8 cellular contexts compared by ENCODE assay signal in genomic region chr10:103696411-103697145, GRCh38.
DNase-seq lines count a peak whose midpoint lies in the region; FAIRE-seq and TF ChIP-seq lines count a peak whose summit lies in the region.

No MANE protein-coding gene starts in this region.

- H3K79me2 ChIP-seq in astrocyte (ENCODE audit: insufficient read depth, low read length) = peaks cover under 1% of the 10 kb centered on the region

- H2AFZ ChIP-seq in astrocyte (ENCODE audit: low read depth, low read length) = peak overlapping the region; percentile 72

- FAIRE-seq in astrocyte (lab: Jason Lieb, UNC) = peak; percentile 91
- FAIRE-seq in kidney (lab: Jason Lieb, UNC) = no peak

- H3K9me3 Mint-ChIP-seq in astrocyte (ENCODE audit: unreplicated experiment) = no peaks in the 10 kb centered on the region

- H3K4me1 ChIP-seq in astrocyte (ENCODE audit: insufficient read depth, low read length) (peaks cover 31% of the 10 kb centered on the region), kidney (ENCODE audit: control insufficient read depth in 1 of 2, insufficient read depth in 1 of 2, low read depth in 1 of 2, low read length in 2 of 2) (peaks cover 0 to 11% of the 10 kb centered on the region in 2 donors)

- H3K9ac ChIP-seq in astrocyte (ENCODE audit: low read length) (peak overlapping the region; percentile 72), kidney (ENCODE audit: low read length in 2 of 2) (no peak overlapping the region)

- peak overlapping the region; percentile 76 for H3K4me2 ChIP-seq in astrocyte (ENCODE audit: low read length)

- H3K27me3 ChIP-seq in astrocyte (ENCODE audit: insufficient read depth, low read length) = peaks cover 2% of the 10 kb centered on the region

- no peaks in the 10 kb centered on the region for H3K36me3 Mint-ChIP-seq in astrocyte (ENCODE audit: low read depth, unreplicated experiment)

- intact Hi-C loops in kidney (cut with DNase I) = no loop called here

- peak; percentile 95 for DNase-seq in AG20443 (ENCODE audit: low spot score)
- DNase-seq in GM19238 (ENCODE audit: insufficient read length, low spot score) = peak; percentile 84
- DNase-seq in HS-27A (ENCODE audit: low read depth) = peak; percentile 40
- DNase-seq in T-helper 9 cell = peak; percentile 58
- DNase-seq in astrocyte (ENCODE audit: low read depth) = peak; percentile 94
- peak; percentile 95 for DNase-seq in islet precursor cell
- peak; percentile 58 to 80 (median 75) for DNase-seq in stimulated activated CD4-positive, alpha-beta T cell treated with anti-CD3 and anti-CD28 coated beads, TNF-alpha, amount 100 ng/mL, for 48 hours (ENCODE audit: low read depth in 3 of 3)
- no peak for DNase-seq in kidney

- peak overlapping the region; percentile 90 for H3K27ac Mint-ChIP-seq in astrocyte (ENCODE audit: unreplicated experiment)

- TF ChIP-seq CTCF in astrocyte (IDR thresholded peaks at IDR 0.05; ENCODE audit: insufficient read depth, low read depth, low read length) = peak; percentile 42
- no peak for TF ChIP-seq CTCF in kidney (IDR thresholded peaks at IDR 0.05; ENCODE audit: borderline replicate concordance, extremely low read depth, insufficient read depth)

- peaks cover 12% of the 10 kb centered on the region for H3K27me3 Mint-ChIP-seq in astrocyte (ENCODE audit: low read depth, unreplicated experiment)

- H3K9me3 ChIP-seq in astrocyte (ENCODE audit: insufficient read depth, low read depth, low read length) = peaks cover 3% of the 10 kb centered on the region
- no peaks in the 10 kb centered on the region for H3K9me3 ChIP-seq in kidney (ENCODE audit: control insufficient read depth in 1 of 2, low read length in 2 of 2)

- H4K20me1 ChIP-seq in astrocyte (ENCODE audit: insufficient read depth, low read length) = peaks cover 6% of the 10 kb centered on the region

- H3K27ac ChIP-seq in astrocyte (ENCODE audit: low read depth, low read length) (peak overlapping the region; percentile 78), kidney (ENCODE audit: low read depth in 2 of 2, low read length in 2 of 2) (peak overlapping the region in 1 of 2 donors; percentile 3)

- peak overlapping the region; percentile 37 for H3K4me3 ChIP-seq in astrocyte (ENCODE audit: insufficient read depth, low read depth, low read length)
- no peak overlapping the region for H3K4me3 ChIP-seq in kidney (ENCODE audit: low read length in 2 of 2)

- H3K4me1 Mint-ChIP-seq in astrocyte (ENCODE audit: low read depth, unreplicated experiment) = peaks cover 25% of the 10 kb centered on the region

- H3K36me3 ChIP-seq in astrocyte (ENCODE audit: insufficient read depth, low read length) (no peaks in the 10 kb centered on the region), kidney (ENCODE audit: control insufficient read depth in 1 of 2, insufficient read depth in 2 of 2, low read length in 2 of 2) (no peaks in the 10 kb centered on the region)

- H3K4me3 Mint-ChIP-seq in astrocyte (ENCODE audit: unreplicated experiment) = peak overlapping the region; percentile 71
